8 cellular contexts compared by ENCODE assay signal in the genomic region with DNA sequence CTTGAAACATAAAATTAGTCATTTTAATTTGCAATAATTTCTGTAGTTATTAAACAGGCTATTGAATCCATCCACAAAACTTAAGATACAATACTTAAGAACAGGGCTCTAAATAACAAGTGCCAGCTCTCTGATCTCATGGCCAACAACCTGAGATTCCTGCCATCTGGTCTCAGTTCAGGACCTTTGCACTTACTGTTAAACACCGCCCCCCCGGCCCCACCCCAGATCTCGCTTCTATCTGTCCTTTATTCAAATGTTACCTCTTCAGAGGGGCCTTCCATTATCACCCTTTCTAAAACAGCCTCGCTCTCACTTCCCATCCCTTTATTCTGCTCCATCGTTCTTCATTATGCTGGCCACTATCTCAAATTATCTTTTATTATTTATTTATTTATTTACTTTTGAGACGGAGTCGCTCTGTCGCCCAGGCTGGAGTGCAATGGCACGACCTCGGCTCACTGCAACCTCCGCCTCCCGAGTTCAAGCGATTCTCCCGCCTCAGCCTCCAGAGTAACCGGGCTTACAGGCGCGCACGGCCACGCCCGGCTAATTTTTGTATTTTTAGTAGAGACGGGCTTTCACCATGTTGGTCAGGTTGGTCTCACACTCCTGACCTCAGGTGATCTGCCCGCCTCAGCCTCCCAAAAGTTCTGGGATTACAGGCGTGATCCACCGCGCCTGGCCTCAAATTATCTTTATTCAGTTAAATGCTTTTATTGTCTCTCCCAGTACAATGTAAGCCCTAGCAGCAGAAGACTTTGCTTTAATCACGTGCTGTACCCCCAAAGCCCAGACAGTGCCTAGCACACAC. TPM values are rescaled to one million over a fixed set of nuclear protein-coding genes. Genes with fewer than 3 reads are reported as not detected.
DNase-seq lines count a peak whose midpoint lies in the region; ATAC-seq lines count a peak whose summit lies in the region.

No MANE protein-coding gene starts in this region.

- H3K36me3 Mint-ChIP-seq in activated CD4-positive, alpha-beta T cell treated with anti-CD3 and anti-CD28 coated beads, Interleukin-2, amount 10 ng/mL, durations not matched to agents 7 days and 5 days (ENCODE audit: low read depth), result peaks cover 29% of the 10 kb centered on the region
- H3K36me3 Mint-ChIP-seq in activated naive CD8-positive, alpha-beta T cell treated with anti-CD3 and anti-CD28 coated beads for 36 hours, result peaks cover 20% of the 10 kb centered on the region

- H3K4me3 Mint-ChIP-seq in activated CD4-positive, alpha-beta T cell treated with anti-CD3 and anti-CD28 coated beads, Interleukin-2, amount 10 ng/mL, durations not matched to agents 7 days and 5 days, result peak overlapping the region; percentile 95
- H3K4me3 Mint-ChIP-seq in activated naive CD8-positive, alpha-beta T cell treated with anti-CD3 and anti-CD28 coated beads for 36 hours, result peak overlapping the region; percentile 98

- no peaks in the 10 kb centered on the region for H3K9me3 Mint-ChIP-seq in activated CD4-positive, alpha-beta T cell treated with anti-CD3 and anti-CD28 coated beads, Interleukin-2, amount 10 ng/mL, durations not matched to agents 7 days and 5 days
- H3K9me3 Mint-ChIP-seq in activated naive CD8-positive, alpha-beta T cell treated with anti-CD3 and anti-CD28 coated beads for 36 hours, result no peaks in the 10 kb centered on the region

- peaks cover 31% of the 10 kb centered on the region for H3K4me1 Mint-ChIP-seq in activated CD4-positive, alpha-beta T cell treated with anti-CD3 and anti-CD28 coated beads, Interleukin-2, amount 10 ng/mL, durations not matched to agents 7 days and 5 days
- peaks cover 22% of the 10 kb centered on the region for H3K4me1 Mint-ChIP-seq in activated naive CD8-positive, alpha-beta T cell treated with anti-CD3 and anti-CD28 coated beads for 36 hours

- H3K27ac ChIP-seq in layer of hippocampus (ENCODE audit: low read depth, low read length) (peak overlapping the region; percentile 67), temporal lobe (ENCODE audit: low read depth, low read length) (peak overlapping the region; percentile 65)

- ATAC-seq in HG02970 (IDR thresholded peaks at IDR 0.05; ENCODE audit: low FRiP score, unreplicated experiment) (no peak), GM21367 (IDR thresholded peaks at IDR 0.05; ENCODE audit: unreplicated experiment) (no peak)

- peak overlapping the region; percentile 94 for H3K27ac Mint-ChIP-seq in activated CD4-positive, alpha-beta T cell treated with anti-CD3 and anti-CD28 coated beads, Interleukin-2, amount 10 ng/mL, durations not matched to agents 7 days and 5 days
- peak overlapping the region; percentile 94 for H3K27ac Mint-ChIP-seq in activated naive CD8-positive, alpha-beta T cell treated with anti-CD3 and anti-CD28 coated beads for 36 hours

- no peak for DNase-seq in activated CD4-positive, alpha-beta T cell treated with anti-CD3 and anti-CD28 coated beads, Interleukin-2, amount 10 ng/mL, durations not matched to agents 7 days and 5 days
- no peak for DNase-seq in activated CD4-positive, alpha-beta T cell treated with anti-CD3 and anti-CD28 coated beads for 1 hour
- DNase-seq in activated naive CD8-positive, alpha-beta T cell treated with anti-CD3 and anti-CD28 coated beads for 36 hours, result no peak
- no peak for DNase-seq in stimulated activated CD4-positive, alpha-beta T cell treated with anti-CD3 and anti-CD28 coated beads, Interleukin-4, amount 100 ng/mL, for 4 hours

- CTCF ChIA-PET in activated CD4-positive, alpha-beta T cell treated with anti-CD3 and anti-CD28 coated beads, Interleukin-2, amount 10 ng/mL, durations not matched to agents 7 days and 5 days (lab: Charles Lee), result interaction anchor here (2.0 kb wide), 1 partner anchor 91 kb away, joined by 4 read pairs; the partner anchor contains the start of gene RUVBL2

- peaks cover 1% of the 10 kb centered on the region for H3K27me3 Mint-ChIP-seq in activated CD4-positive, alpha-beta T cell treated with anti-CD3 and anti-CD28 coated beads, Interleukin-2, amount 10 ng/mL, durations not matched to agents 7 days and 5 days
- H3K27me3 Mint-ChIP-seq in activated naive CD8-positive, alpha-beta T cell treated with anti-CD3 and anti-CD28 coated beads for 36 hours, result no peaks in the 10 kb centered on the region

- no peaks in the 10 kb centered on the region for H3K27me3 ChIP-seq in layer of hippocampus (ENCODE audit: control insufficient read depth, insufficient read depth, low read length)

- POLR2A ChIA-PET in activated CD4-positive, alpha-beta T cell treated with anti-CD3 and anti-CD28 coated beads, Interleukin-2, amount 10 ng/mL, durations not matched to agents 7 days and 5 days (lab: Charles Lee), result no interaction called here

RNA-seq across cellular contexts. Expression of gene SNRNP70, which starts 0.8 kb away (rescaled TPM):
- total RNA-seq in activated CD4-positive, alpha-beta T cell treated with anti-CD3 and anti-CD28 coated beads, Interleukin-2, amount 10 ng/mL, durations not matched to agents 7 days and 5 days, result 100 to 1,000 TPM; 234 to 249 TPM
- total RNA-seq in activated naive CD8-positive, alpha-beta T cell treated with anti-CD3 and anti-CD28 coated beads for 36 hours, result 100 to 1,000 TPM; 205 to 230 TPM
- 110 TPM for total RNA-seq in temporal lobe

RNA-seq across cellular contexts. Expression of gene KCNA7, which starts 11.9 kb away (rescaled TPM):
- total RNA-seq in activated CD4-positive, alpha-beta T cell treated with anti-CD3 and anti-CD28 coated beads, Interleukin-2, amount 10 ng/mL, durations not matched to agents 7 days and 5 days, result not detected
- total RNA-seq in activated naive CD8-positive, alpha-beta T cell treated with anti-CD3 and anti-CD28 coated beads for 36 hours, result not detected
- total RNA-seq in temporal lobe, result not detected

RNA-seq across cellular contexts. Expression of gene NTF4, which starts 19.8 kb away (rescaled TPM):
- total RNA-seq in activated CD4-positive, alpha-beta T cell treated with anti-CD3 and anti-CD28 coated beads, Interleukin-2, amount 10 ng/mL, durations not matched to agents 7 days and 5 days, result not detected
- total RNA-seq in activated naive CD8-positive, alpha-beta T cell treated with anti-CD3 and anti-CD28 coated beads for 36 hours, result not detected
- not detected for total RNA-seq in temporal lobe

RNA-seq across cellular contexts. Expression of gene CGB7, which starts 26.9 kb away (rescaled TPM):
- total RNA-seq in activated CD4-positive, alpha-beta T cell treated with anti-CD3 and anti-CD28 coated beads, Interleukin-2, amount 10 ng/mL, durations not matched to agents 7 days and 5 days, result not detected
- not detected for total RNA-seq in activated naive CD8-positive, alpha-beta T cell treated with anti-CD3 and anti-CD28 coated beads for 36 hours
- total RNA-seq in temporal lobe, result not detected

RNA-seq across cellular contexts. Expression of gene LIN7B, which starts 29.8 kb away (rescaled TPM):
- 1 to 10 TPM; 5.6 TPM for total RNA-seq in activated CD4-positive, alpha-beta T cell treated with anti-CD3 and anti-CD28 coated beads, Interleukin-2, amount 10 ng/mL, durations not matched to agents 7 days and 5 days
- 1 to 10 TPM; 2.2 to 2.5 TPM for total RNA-seq in activated naive CD8-positive, alpha-beta T cell treated with anti-CD3 and anti-CD28 coated beads for 36 hours
- total RNA-seq in temporal lobe, result 19.7 TPM
